8 cellular contexts compared by ENCODE assay signal in the genomic region with DNA sequence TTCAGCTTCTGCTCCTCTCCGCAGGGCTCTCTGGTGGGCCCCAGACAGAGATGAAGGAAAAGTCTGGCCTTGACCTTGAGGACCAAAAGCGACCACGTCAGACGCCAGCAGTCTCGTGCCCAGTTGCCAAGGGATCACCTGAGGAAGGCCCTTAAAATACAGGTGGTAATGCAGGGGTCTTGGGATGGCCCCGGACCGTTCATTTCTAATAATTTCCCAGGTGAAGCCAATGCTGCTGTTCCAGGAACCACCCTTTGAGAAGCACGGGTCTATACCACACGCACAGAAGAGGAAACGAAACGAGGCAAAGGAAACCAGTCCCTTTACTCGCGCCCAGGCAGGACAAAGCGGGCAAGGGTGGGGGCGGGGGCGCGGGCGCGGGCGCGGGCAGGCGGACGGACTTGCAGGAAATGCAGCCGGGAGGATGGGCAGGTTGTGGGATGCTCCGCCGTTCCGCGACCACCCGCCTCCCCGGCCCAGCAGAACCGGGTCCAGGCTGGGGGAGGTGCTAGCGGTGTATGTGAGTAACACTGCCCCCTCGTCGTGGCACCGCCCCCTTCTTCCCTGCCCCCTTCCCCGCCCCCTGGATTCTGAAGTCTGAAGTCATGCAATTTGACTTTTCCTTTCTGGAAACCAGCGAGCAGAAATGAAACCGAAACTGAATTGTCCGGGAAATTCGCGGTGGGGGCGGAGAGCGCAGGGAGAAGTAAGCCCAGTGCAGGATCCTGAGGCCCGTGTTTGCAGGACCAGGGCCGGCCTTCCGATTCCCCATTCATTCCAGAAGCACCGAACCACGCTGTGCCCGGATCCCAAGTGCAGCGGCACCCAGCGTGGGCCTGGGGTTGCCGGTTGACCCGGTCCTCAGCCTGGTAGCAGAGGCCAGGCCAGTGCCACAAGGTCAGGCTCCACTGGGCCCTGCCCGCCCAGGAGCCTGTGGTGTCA. TPM values are rescaled to one million over a fixed set of nuclear protein-coding genes. Genes with fewer than 3 reads are reported as not detected.
DNase-seq lines count a peak whose midpoint lies in the region; ATAC-seq and TF ChIP-seq lines count a peak whose summit lies in the region.

No MANE protein-coding gene starts in this region.

- H3K4me3 ChIP-seq in ectodermal cell (ENCODE audit: insufficient read depth, low read depth, low read length) (peak overlapping the region; percentile 50), lower leg skin (ENCODE audit: low read depth, poor library complexity, severe bottlenecking) (peak overlapping the region; percentile 37)

- H3K36me3 ChIP-seq in ectodermal cell (ENCODE audit: control insufficient read depth, insufficient read depth, low read length) = no peaks in the 10 kb centered on the region

- no peak overlapping the region for H3K27ac ChIP-seq in ectodermal cell (ENCODE audit: insufficient read depth, low read depth, low read length, poor library complexity, severe bottlenecking)

- H3K36me3 Mint-ChIP-seq in activated CD4-positive, alpha-beta memory T cell treated with anti-CD3 and anti-CD28 coated beads for 36 hours = no peaks in the 10 kb centered on the region

- DNase-seq in GM13977 (ENCODE audit: low spot score) (peak; percentile 53), NCI-H345 (lab: John Stamatoyannopoulos, UW) (peak; percentile 78), lower leg skin (ENCODE audit: low spot score in 2 of 2) (peak; percentile 81 to 96), cortex of kidney (lab: John Stamatoyannopoulos, UW) (no peak)
- DNase-seq in activated CD4-positive, alpha-beta memory T cell treated with anti-CD3 and anti-CD28 coated beads for 36 hours = peak; percentile 66
- DNase-seq in stimulated activated CD4-positive, alpha-beta T cell treated with anti-CD3 and anti-CD28 coated beads, TNF-alpha, amount 100 ng/mL, for 1 hour (ENCODE audit: low read depth in 3 of 3, low spot score in 1 of 3) = peak in 2 of 3 donors; percentile 20 to 35

- in situ Hi-C loops in GM13977 (cut with MboI; ENCODE audit: low pct_unique_long_range_greater_than_20kb, low sequenced_read_pairs, unreplicated experiment) = no loop called here

- TF ChIP-seq CTCF in GM13977 (IDR thresholded peaks at IDR 0.05; ENCODE audit: extremely low read depth, insufficient read depth, missing control alignments) = no peak
- no peak for TF ChIP-seq CTCF in lower leg skin (IDR thresholded peaks at IDR 0.05)

- peaks cover 18% of the 10 kb centered on the region for H3K27me3 ChIP-seq in ectodermal cell (ENCODE audit: control insufficient read depth, insufficient read depth, low read length, poor library complexity, severe bottlenecking)

- intact Hi-C loops in activated CD4-positive, alpha-beta memory T cell treated with anti-CD3 and anti-CD28 coated beads for 36 hours (cut with micrococcal nuclease) = no loop called here
- intact Hi-C loops in lower leg skin (cut with DNase I; ENCODE audit: low total_unique reads) = no loop called here

- TF ChIP-seq POLR2A in lower leg skin (IDR thresholded peaks at IDR 0.05) = no peak

- ATAC-seq in HG02970 (IDR thresholded peaks at IDR 0.05; ENCODE audit: low FRiP score, unreplicated experiment) = peak; percentile 55

- peak overlapping the region; percentile 68 for H3K27ac Mint-ChIP-seq in activated CD4-positive, alpha-beta memory T cell treated with anti-CD3 and anti-CD28 coated beads for 36 hours

- CTCF ChIA-PET in activated CD4-positive, alpha-beta memory T cell treated with anti-CD3 and anti-CD28 coated beads for 36 hours (lab: Charles Lee) = interaction anchor here (1.0 kb wide), 1 partner anchor 51 kb away, joined by 3 read pairs; no protein-coding TSS in a partner anchor

- peaks cover 7% of the 10 kb centered on the region for H3K9me3 Mint-ChIP-seq in activated CD4-positive, alpha-beta memory T cell treated with anti-CD3 and anti-CD28 coated beads for 36 hours

- peak overlapping the region; percentile 75 for H3K4me3 Mint-ChIP-seq in activated CD4-positive, alpha-beta memory T cell treated with anti-CD3 and anti-CD28 coated beads for 36 hours

- POLR2A ChIA-PET in activated CD4-positive, alpha-beta memory T cell treated with anti-CD3 and anti-CD28 coated beads for 36 hours (lab: Charles Lee) = no interaction called here

- no peaks in the 10 kb centered on the region for H3K9me3 ChIP-seq in ectodermal cell (ENCODE audit: control insufficient read depth, low read length)

- WGBS in ectodermal cell, 2 experiments = 11 to 12% methylated on average over 53 to 54 of the region's 54 CpGs
- WGBS in lower leg skin, 2 donors = 4 to 6% methylated on average over 52 to 54 of the region's 54 CpGs

- H3K4me1 Mint-ChIP-seq in activated CD4-positive, alpha-beta memory T cell treated with anti-CD3 and anti-CD28 coated beads for 36 hours (ENCODE audit: low read depth) = peaks cover 17% of the 10 kb centered on the region

- peaks cover 4% of the 10 kb centered on the region for H3K4me1 ChIP-seq in ectodermal cell (ENCODE audit: control insufficient read depth, insufficient read depth, low read length)

- no peaks in the 10 kb centered on the region for H3K27me3 Mint-ChIP-seq in activated CD4-positive, alpha-beta memory T cell treated with anti-CD3 and anti-CD28 coated beads for 36 hours

RNA-seq across cellular contexts. Expression of a gene that starts 5.8 kb away (rescaled TPM):
- 100 to 1,000 TPM; 106 TPM for total RNA-seq in activated CD4-positive, alpha-beta memory T cell treated with anti-CD3 and anti-CD28 coated beads for 36 hours
- 1.4 TPM for polyA plus RNA-seq in ectodermal cell (2013, experiment 1 of 4)
- polyA plus RNA-seq in ectodermal cell (2013, experiment 2 of 4) = 2.1 TPM
- polyA plus RNA-seq in ectodermal cell (2013, experiment 3 of 4) = 0.64 TPM
- 1.3 TPM for polyA plus RNA-seq in ectodermal cell (2013, experiment 4 of 4)
- 10 to 100 TPM in 2 of 4 donors, 1 to 10 TPM in 2; 3.3 to 15.1 (median 9.1) TPM for total RNA-seq in lower leg skin

RNA-seq across cellular contexts. Expression of a gene that starts 58.4 kb away (rescaled TPM):
- total RNA-seq in activated CD4-positive, alpha-beta memory T cell treated with anti-CD3 and anti-CD28 coated beads for 36 hours = 10 to 100 TPM; 25.3 to 26.9 TPM
- 3.1 TPM for polyA plus RNA-seq in ectodermal cell (2013, experiment 1 of 4)
- polyA plus RNA-seq in ectodermal cell (2013, experiment 2 of 4) = 1.6 TPM
- 1.7 TPM for polyA plus RNA-seq in ectodermal cell (2013, experiment 3 of 4)
- 1.2 TPM for polyA plus RNA-seq in ectodermal cell (2013, experiment 4 of 4)
- 10 to 100 TPM in 1 of 4 donors, 1 to 10 TPM in 3; 1.9 to 10.3 (median 6.0) TPM for total RNA-seq in lower leg skin

Comparison
In these comparisons a context has a peak if more than half of its experiments do, and no peak if none do; other contexts are left out.
1. RNA of a gene that starts 5.8 kb away (total RNA-seq): 106 TPM in activated CD4-positive, alpha-beta memory T cell treated with anti-CD3 and anti-CD28 coated beads for 36 hours; 3.3 to 15.1 TPM in lower leg skin; every median in the first group is over 4 times any median in the second.